In genomic region chr6:150081702-150082101, GRCh38 we compare ENCODE assay signal across 24 cellular contexts. TPM values are rescaled to one million over a fixed set of nuclear protein-coding genes. Genes with fewer than 3 reads are reported as not detected.
"Had no signal": no experiment of that assay in that cellular context is flagged by ENCODE, and none has a peak within 500 bp of the region (broad histone marks: within the 10 kb centered on the region; RNA-seq: fewer than 3 reads in every experiment).

No MANE protein-coding gene starts in this region.

- H3K9me3 ChIP-seq: lower lobe of right lung, spleen, testis, vagina had no signal

- H3K4me3 ChIP-seq: lower lobe of right lung, spleen, testis, vagina had no signal

- H3K4me1 ChIP-seq: lower lobe of right lung, testis, vagina had no signal

- ATAC-seq: activated T-cell treated with anti-CD3 and anti-CD28 coated beads, Interleukin-2, amount 50 U/mL, for 72 hours; left lobe of liver; natural killer cell; WTC11 had no signal

- H3K27me3 ChIP-seq: testis, vagina had no signal

- H3K27ac ChIP-seq: lower lobe of right lung, spleen, testis, vagina had no signal

- DNase-seq: activated CD8-positive, alpha-beta memory T cell treated with anti-CD3 and anti-CD28 coated beads, Interleukin-2, amount 50 U/mL, for 48 hours; activated effector memory CD4-positive, alpha-beta T cell treated with Interleukin-2 at 50 U/mL for 16 hours; activated naive CD4-positive, alpha-beta T cell treated with anti-CD3 and anti-CD28 coated beads for 36 hours; activated naive CD8-positive, alpha-beta T cell treated with anti-CD3 and anti-CD28 coated beads, Interleukin-2, amount 10 ng/mL, durations not matched to agents 7 days and 5 days; activated T-cell treated with anti-CD3 and anti-CD28 coated beads, Interleukin-2, amount 50 U/mL, for 72 hours; amniotic stem cell; cerebellar nuclear complex; cortex of kidney; erythroblast; foreskin fibroblast; lower lobe of right lung; natural killer cell; stimulated activated CD4-positive, alpha-beta T cell treated with anti-CD3 and anti-CD28 coated beads, Interleukin-4, amount 100 ng/mL, for 1 hour; stimulated activated naive CD4-positive, alpha-beta T cell; testis; trophoblast cell had no signal

- H3K36me3 ChIP-seq: lower lobe of right lung, spleen, vagina had no signal

RNA-seq across cellular contexts. Expression of gene ULBP3, which starts 12.8 kb away (rescaled TPM):
- total RNA-seq: activated naive CD4-positive, alpha-beta T cell treated with anti-CD3 and anti-CD28 coated beads for 36 hours had no signal

RNA-seq across cellular contexts. Expression of gene RAET1L, which starts 56.4 kb away (rescaled TPM):
- total RNA-seq: activated naive CD4-positive, alpha-beta T cell treated with anti-CD3 and anti-CD28 coated beads for 36 hours; activated naive CD8-positive, alpha-beta T cell treated with anti-CD3 and anti-CD28 coated beads, Interleukin-2, amount 10 ng/mL, durations not matched to agents 7 days and 5 days; activated T-cell treated with anti-CD3 and anti-CD28 coated beads, Interleukin-2, amount 50 U/mL, for 72 hours; fibroblast of lung; left lobe of liver; lower lobe of right lung; mesothelial cell of epicardium; natural killer cell; osteocyte; progenitor cell of endocrine pancreas; spleen; WTC11 had no signal
- polyA plus RNA-seq: fibroblast of lung, spleen had no signal
